Comparison of ENCODE assay signal across 8 cellular contexts in the genomic region with DNA sequence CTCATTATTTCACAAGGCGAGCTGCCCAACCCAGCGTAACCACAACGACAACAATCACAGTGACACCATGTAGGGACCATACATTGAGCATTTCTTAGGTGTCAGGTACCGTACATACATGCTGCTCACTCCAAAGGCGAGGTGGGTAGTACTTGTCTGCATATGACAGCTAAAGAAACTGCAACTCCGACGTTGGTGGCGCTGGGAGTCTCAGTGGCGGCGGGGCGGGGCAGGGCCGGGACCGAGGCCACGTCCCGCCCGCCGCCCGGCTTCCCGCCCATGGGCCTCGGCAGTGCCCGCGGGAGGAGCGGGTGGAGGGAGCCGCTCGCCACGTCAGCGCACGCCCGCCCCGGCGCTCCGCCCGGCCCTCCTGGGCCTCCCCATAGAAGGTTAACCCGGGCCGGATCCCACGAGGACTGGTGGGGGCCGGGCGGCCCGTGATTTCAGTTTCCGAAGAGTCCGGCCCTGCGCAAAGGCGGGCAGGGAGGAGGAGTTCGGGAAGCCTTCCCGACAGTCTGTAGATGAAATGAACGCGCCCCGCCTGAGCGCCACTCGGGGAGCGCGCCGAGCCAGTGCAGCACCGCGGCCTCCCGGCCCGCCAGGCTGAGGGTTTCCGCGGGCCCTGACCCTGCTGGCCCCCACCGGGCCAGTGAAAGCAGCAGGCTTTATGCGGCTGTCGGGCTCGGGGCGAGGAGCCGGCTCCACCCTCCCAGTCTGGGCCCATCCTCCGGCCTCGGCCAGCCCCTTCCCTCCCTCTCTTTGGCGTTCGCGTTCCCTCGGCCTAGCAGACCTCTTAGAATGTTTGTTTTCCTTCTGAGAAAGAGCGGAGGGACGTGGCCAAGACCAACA.
DNase-seq lines count a peak whose midpoint lies in the region; ATAC-seq and TF ChIP-seq lines count a peak whose summit lies in the region.

No MANE protein-coding gene starts in this region.

- peak overlapping the region; percentile 27; the same call in 1 of the 2 replicates for H3K27ac ChIP-seq in HUES64 (ENCODE audit: low read depth, low read length)
- H3K27ac ChIP-seq in temporal lobe (ENCODE audit: low read depth, low read length) = peak overlapping the region; percentile 83

- peak overlapping the region; percentile 61 for H3K4me3 ChIP-seq in HUES64 (ENCODE audit: low read length)

- peak overlapping the region; percentile 80 to 86 for H3K27ac Mint-ChIP-seq in activated naive CD4-positive, alpha-beta T cell treated with anti-CD3 and anti-CD28 coated beads, Interleukin-2, amount 50 U/mL, for 72 hours

- 0 out of 2 replicates have a peak, but pooled peaks cover 6% of the 10 kb centered on the region for H3K4me1 ChIP-seq in HUES64 (ENCODE audit: insufficient read depth, low read length)

- H3K36me3 ChIP-seq in HUES64 (ENCODE audit: insufficient read depth, low read length) = no peaks in the 10 kb centered on the region

- no peaks in the 10 kb centered on the region for H3K36me3 Mint-ChIP-seq in activated naive CD4-positive, alpha-beta T cell treated with anti-CD3 and anti-CD28 coated beads, Interleukin-2, amount 50 U/mL, for 72 hours

- TF ChIP-seq CTCF in omental fat pad (IDR thresholded peaks at IDR 0.05) = no peak

- ATAC-seq in GM21528 (IDR thresholded peaks at IDR 0.05; ENCODE audit: low FRiP score, unreplicated experiment) (peak; percentile 97), SK-N-SH treated with all-trans-retinoic acid at 6 μM for 48 hours (peak; percentile 88), omental fat pad (ENCODE audit: low FRiP score) (peak; percentile 98)
- ATAC-seq in activated naive CD4-positive, alpha-beta T cell treated with anti-CD3 and anti-CD28 coated beads, Interleukin-2, amount 50 U/mL, for 72 hours = peak; percentile 95

- 2% methylated on average over 73 of the region's 73 CpGs for WGBS in HUES64

- DNase-seq in DMS79 treated with DMSO at 0.1 percent for 48 hours (lab: John Stamatoyannopoulos, UW) (peak; percentile 54), glomerular visceral epithelial cell (ENCODE audit: extremely low spot score) (peak; percentile 86), omental fat pad (ENCODE audit: low spot score) (peak; percentile 71)
- peak; percentile 84 to 85 for DNase-seq in activated naive CD4-positive, alpha-beta T cell treated with anti-CD3 and anti-CD28 coated beads, Interleukin-2, amount 50 U/mL, for 72 hours (ENCODE audit: low spot score in 2 of 2)

- no peaks in the 10 kb centered on the region for H3K9me3 Mint-ChIP-seq in activated naive CD4-positive, alpha-beta T cell treated with anti-CD3 and anti-CD28 coated beads, Interleukin-2, amount 50 U/mL, for 72 hours

- no peaks in the 10 kb centered on the region for H3K9me3 ChIP-seq in HUES64 (ENCODE audit: insufficient read depth, low read depth, low read length)

- H3K9ac ChIP-seq in HUES64 (ENCODE audit: low read depth, low read length) = peak overlapping the region; percentile 75

- H3K27me3 ChIP-seq in HUES64 (ENCODE audit: insufficient read depth, low read length) = no peaks in the 10 kb centered on the region

TF ChIP-seq in SK-N-SH treated with all-trans-retinoic acid at 6 μM for 48 hours, 23 proteins besides CTCF, POLR2A, EP300 and RAD21:
- TF ChIP-seq PATZ1 (CRISPR knock-in tag; IDR thresholded peaks at IDR 0.05; ENCODE audit: borderline replicate concordance) (0 out of 2 replicates have a peak, but pooled peaks have one; percentile 26), BACH2 (CRISPR knock-in tag; IDR thresholded peaks at IDR 0.05; ENCODE audit: borderline replicate concordance) (no peak), ZFP30 (CRISPR knock-in tag; IDR thresholded peaks at IDR 0.05) (no peak), GLIS3 (CRISPR knock-in tag; IDR thresholded peaks at IDR 0.05) (no peak)
TF ChIP-seq in SK-N-SH treated with all-trans-retinoic acid at 6 μM for 48 hours: peak in this region for 1.

Comparison
In these comparisons a context has a peak if more than half of its experiments do, and no peak if none do; other contexts are left out.
1. Peak in every context shown above with its lines: DNase-seq, ATAC-seq, H3K4me3 ChIP-seq and H3K27ac ChIP-seq.